In the genomic region with DNA sequence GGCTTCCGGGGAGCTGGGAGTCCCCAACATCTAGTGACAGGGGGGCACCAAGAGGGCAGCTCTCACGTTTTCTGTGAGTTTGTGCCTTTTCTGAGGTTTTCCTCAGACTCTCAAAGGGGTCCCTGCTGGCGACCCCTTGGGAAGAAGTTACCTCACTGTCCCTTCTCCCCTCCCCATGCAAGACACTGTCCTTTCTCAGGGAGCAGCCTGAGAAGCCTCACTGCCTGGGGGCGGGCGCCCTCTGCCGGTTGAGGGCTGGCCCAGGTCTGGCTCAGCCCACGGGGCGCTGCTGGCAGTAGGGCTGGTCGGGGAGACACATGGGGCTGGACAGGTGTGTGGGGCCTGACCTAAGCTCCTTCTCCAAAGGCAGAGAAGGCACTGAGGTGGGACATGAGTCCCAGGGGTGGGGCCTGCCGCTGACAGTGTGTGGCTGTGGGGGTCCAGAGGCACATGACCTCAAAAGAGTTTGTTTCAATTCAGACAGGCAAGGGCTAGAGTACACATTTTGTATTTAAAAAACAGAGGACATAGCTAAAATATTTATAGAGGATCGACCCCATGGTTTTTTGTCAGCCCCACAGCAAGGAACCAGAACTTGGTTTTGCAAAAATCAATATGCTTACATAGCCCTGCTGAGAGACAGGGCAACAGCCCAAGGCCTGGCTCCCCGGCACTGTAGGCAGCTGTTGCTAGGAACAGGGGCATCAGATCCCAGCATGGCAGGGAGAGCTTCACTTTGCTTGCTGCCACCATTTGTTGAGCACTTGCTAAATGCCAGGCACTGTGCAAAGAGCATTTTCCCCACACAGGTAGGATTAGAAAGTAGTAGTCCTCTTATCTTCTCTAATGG, we compare ENCODE assay signal across 8 cellular contexts. TPM values are rescaled to one million over a fixed set of nuclear protein-coding genes. Genes with fewer than 3 reads are reported as not detected.
DNase-seq lines count a peak whose midpoint lies in the region; ATAC-seq and TF ChIP-seq lines count a peak whose summit lies in the region.

No MANE protein-coding gene starts in this region.

- DNase-seq in NCI-H510A (lab: John Stamatoyannopoulos, UW) (peak; percentile 15), dedifferentiated amniotic fluid mesenchymal stem cell (ENCODE audit: extremely low spot score) (peak; percentile 49), lung (ENCODE audit: low spot score) (peak; percentile 77)
- DNase-seq in activated CD4-positive, alpha-beta T cell treated with anti-CD3 and anti-CD28 coated beads, Interleukin-2, amount 50 U/mL, for 24 hours (ENCODE audit: low read depth in 1 of 2, low spot score in 1 of 2): peak; percentile 68 to 71
- peak; percentile 68 for DNase-seq in stimulated activated CD8-positive, alpha-beta memory T cell treated with anti-CD3 and anti-CD28 coated beads, Interleukin-15, amount 100 ng/mL, for 24 hours (ENCODE audit: low read depth)

- no peaks in the 10 kb centered on the region for H3K9me2 ChIP-seq in DOHH2 (replicated peaks; ENCODE audit: control insufficient read depth, low read length)

- no peak overlapping the region for H3K4me3 ChIP-seq in DOHH2 (ENCODE audit: low read length)
- no peak overlapping the region for H3K4me3 ChIP-seq in lung

- ATAC-seq in HG02642 (IDR thresholded peaks at IDR 0.05; ENCODE audit: poor library complexity, unreplicated experiment) (peak; percentile 70), lung (ENCODE audit: insufficient read depth, low FRiP score) (peak; percentile 78), GM21825 (IDR thresholded peaks at IDR 0.05; ENCODE audit: unreplicated experiment) (no peak)

- WGBS in lung, 2 donors: 17 to 23% methylated on average over 12 of the region's 12 CpGs

- peak; percentile 95 for TF ChIP-seq CTCF in DOHH2 (IDR thresholded peaks at IDR 0.05; ENCODE audit: low read depth, low read length, poor library complexity, severe bottlenecking)
- TF ChIP-seq CTCF in lung (IDR thresholded peaks at IDR 0.05; ENCODE audit: control extremely low read depth, extremely low read depth): peak; percentile 93

- H3K36me3 ChIP-seq in DOHH2 (ENCODE audit: control insufficient read depth, low read length) (no peaks in the 10 kb centered on the region), lung (ENCODE audit: control insufficient read depth in 2 of 2, insufficient read depth in 2 of 2, low read length in 2 of 2) (no peaks in the 10 kb centered on the region)

- H3K27ac ChIP-seq in DOHH2 (ENCODE audit: low read depth, low read length) (no peak overlapping the region), lung (ENCODE audit: low read depth in 1 of 2, low read length in 1 of 2) (no peak overlapping the region)

- no peaks in the 10 kb centered on the region for H3K9me3 ChIP-seq in DOHH2 (ENCODE audit: control insufficient read depth, insufficient read depth, low read length)
- H3K9me3 ChIP-seq in lung (ENCODE audit: control insufficient read depth in 2 of 2, insufficient read depth in 1 of 2, low read length in 1 of 2): no peaks in the 10 kb centered on the region

- H3K79me2 ChIP-seq in DOHH2 (ENCODE audit: control insufficient read depth, low read length): no peaks in the 10 kb centered on the region

- H3K4me2 ChIP-seq in DOHH2 (ENCODE audit: low read length): no peak overlapping the region

- no peaks in the 10 kb centered on the region for H4K20me1 ChIP-seq in DOHH2 (ENCODE audit: control insufficient read depth, insufficient read depth, low read depth, low read length)

- H3K27me3 ChIP-seq in DOHH2 (ENCODE audit: control insufficient read depth, low read length) (0 out of 2 replicates have a peak, but pooled peaks cover 2% of the 10 kb centered on the region), lung (ENCODE audit: control insufficient read depth, insufficient read depth) (no peaks in the 10 kb centered on the region)

- no peaks in the 10 kb centered on the region for H3F3A ChIP-seq in DOHH2 (ENCODE audit: control insufficient read depth, insufficient read depth)

- H3K4me1 ChIP-seq in DOHH2 (ENCODE audit: control insufficient read depth, low read length): peaks cover 8% of the 10 kb centered on the region
- no peaks in the 10 kb centered on the region for H3K4me1 ChIP-seq in lung (ENCODE audit: control insufficient read depth in 2 of 2, insufficient read depth in 2 of 2, low read length in 2 of 2)

RNA-seq across cellular contexts. Expression of gene ALDH3A1, which starts 18.5 kb away (rescaled TPM):
- total RNA-seq in lung: 1 to 10 TPM; 1.5 to 5.6 TPM
- 10 to 100 TPM; 21.6 to 44.2 TPM for polyA plus RNA-seq in lung

RNA-seq across cellular contexts. Expression of gene SLC47A2, which starts 50.3 kb away (rescaled TPM):
- under 1 TPM in 1 of 2 donors, not detected in 1; 0.18 TPM for total RNA-seq in lung
- polyA plus RNA-seq in lung: under 1 TPM; 0.02 to 0.06 TPM

Comparison
In these comparisons a context has a peak if more than half of its experiments do, and no peak if none do; other contexts are left out.
1. DNase-seq: peak in every context shown above with its lines; median percentile 77 in lung; 70 in activated CD4-positive, alpha-beta T cell treated with anti-CD3 and anti-CD28 coated beads, Interleukin-2, amount 50 U/mL, for 24 hours; 68 in stimulated activated CD8-positive, alpha-beta memory T cell treated with anti-CD3 and anti-CD28 coated beads, Interleukin-15, amount 100 ng/mL, for 24 hours; 49 in dedifferentiated amniotic fluid mesenchymal stem cell; 15 in NCI-H510A.